Comparison of ENCODE assay signal across 11 cellular contexts in genomic region chr7:140623995-140624902, GRCh38. TPM values are rescaled to one million over a fixed set of nuclear protein-coding genes. Genes with fewer than 3 reads are reported as not detected.
A peak's percentile ranks its signal among the peaks of the same experiment; 100 is the strongest.
DNase-seq lines count a peak whose midpoint lies in the region; ATAC-seq and TF ChIP-seq lines count a peak whose summit lies in the region.
"Had no signal": no experiment of that assay in that cellular context is flagged by ENCODE, and none has a peak within 500 bp of the region (broad histone marks: within the 10 kb centered on the region; RNA-seq: fewer than 3 reads in every experiment).

No MANE protein-coding gene starts in this region.

- peak overlapping the region; percentile 57 for H3K27ac ChIP-seq in parathyroid adenoma
- H3K27ac ChIP-seq: prostate gland had no signal

- no peaks in the 10 kb centered on the region for H3K36me3 ChIP-seq in parathyroid adenoma (ENCODE audit: control insufficient read depth, insufficient read depth, low read length)
- H3K36me3 ChIP-seq: prostate gland had no signal

- no peak overlapping the region for H3K4me3 ChIP-seq in parathyroid adenoma (ENCODE audit: low read depth, low read length)
- H3K4me3 ChIP-seq: prostate gland had no signal

- no peaks in the 10 kb centered on the region for H3K9me3 ChIP-seq in parathyroid adenoma (ENCODE audit: control insufficient read depth, low read length)
- H3K9me3 ChIP-seq: prostate gland had no signal

- TF ChIP-seq CTCF in parathyroid adenoma (IDR thresholded peaks at IDR 0.05) = no peak

- ATAC-seq in Right ventricle myocardium superior (ENCODE audit: poor library complexity) (peak; percentile 26), GM18502 (IDR thresholded peaks at IDR 0.05; ENCODE audit: poor library complexity, unreplicated experiment) (no peak), GM19035 (IDR thresholded peaks at IDR 0.05; ENCODE audit: unreplicated experiment) (no peak), HG03039 (IDR thresholded peaks at IDR 0.05; ENCODE audit: unreplicated experiment) (no peak)

- intact Hi-C loops in Right ventricle myocardium superior (cut with DNase I) = no loop called here

- DNase-seq in ELF-1 (ENCODE audit: low read depth, low spot score) = peak; percentile 91
- DNase-seq in NCI-H345 treated with DMSO at 0.1 percent for 48 hours (lab: John Stamatoyannopoulos, UW; ENCODE audit: unreplicated experiment) = peak; percentile 8
- no peak for DNase-seq in Right ventricle myocardium superior
- DNase-seq in DMS 273 (lab: John Stamatoyannopoulos, UW; ENCODE audit: unreplicated experiment) = no peak
- DNase-seq: activated CD4-positive, alpha-beta T cell treated with anti-CD3 and anti-CD28 coated beads for 4 hours; NCI-H1092 had no signal

- peaks cover 6% of the 10 kb centered on the region for H3K4me1 ChIP-seq in parathyroid adenoma
- H3K4me1 ChIP-seq: prostate gland had no signal

- no peak overlapping the region for H3K9ac ChIP-seq in parathyroid adenoma

- H3K27me3 ChIP-seq in parathyroid adenoma (ENCODE audit: control insufficient read depth, insufficient read depth, low read length) = no peaks in the 10 kb centered on the region

- H2AFZ ChIP-seq in parathyroid adenoma = no peak overlapping the region

- H3K4me2 ChIP-seq in parathyroid adenoma (ENCODE audit: low read length) = no peak overlapping the region

- H3K79me2 ChIP-seq in parathyroid adenoma = no peaks in the 10 kb centered on the region

RNA-seq across cellular contexts. Expression of gene DENND2A, which starts 16.4 kb away (rescaled TPM):
- 11.6 TPM for total RNA-seq in Right ventricle myocardium superior

RNA-seq across cellular contexts. Expression of gene ADCK2, which starts 48.5 kb away (rescaled TPM):
- total RNA-seq in Right ventricle myocardium superior = 9.2 TPM

Comparison
In these comparisons a context has a peak if more than half of its experiments do, and no peak if none do; other contexts are left out.
1. DNase-seq: peak in ELF-1 (single experiment) and NCI-H345 treated with DMSO at 0.1 percent for 48 hours (single experiment); none in Right ventricle myocardium superior (single experiment) and DMS 273 (single experiment).